38 cellular contexts compared by ENCODE assay signal in the genomic region with DNA sequence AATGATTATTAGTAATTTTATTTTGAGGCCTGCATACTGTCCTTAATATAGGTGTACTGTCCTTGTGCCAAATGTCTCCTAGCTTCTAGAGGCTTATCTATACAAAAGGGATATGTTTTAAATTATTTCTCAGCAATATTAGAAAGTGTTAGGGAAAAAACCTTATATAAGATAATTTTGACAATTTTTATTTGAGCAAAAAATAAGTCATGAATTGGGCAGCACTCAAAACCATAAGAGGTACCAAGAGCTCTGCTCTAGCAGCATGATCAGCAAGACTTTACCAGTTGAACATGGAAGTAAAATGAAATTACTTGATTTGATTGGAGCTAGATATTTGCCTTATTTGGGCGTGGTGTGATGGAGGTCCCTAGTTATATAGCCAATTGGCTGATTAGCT.
"Had no signal": no experiment of that assay in that cellular context is flagged by ENCODE, and none has a peak within 500 bp of the region (broad histone marks: within the 10 kb centered on the region; RNA-seq: fewer than 3 reads in every experiment).

No MANE protein-coding gene starts in this region.

- H3K27ac ChIP-seq: adrenal gland, body of pancreas, brain microvascular endothelial cell, breast epithelium, VCaP had no signal

- DNase-seq: activated B cell treated with CpG ODN at 0.5 μM for 24 hours; activated CD4-positive, alpha-beta memory T cell treated with anti-CD3 and anti-CD28 coated beads for 36 hours; activated CD4-positive, alpha-beta T cell treated with anti-CD3 and anti-CD28 coated beads for 4 hours; activated CD4-positive, alpha-beta T cell treated with anti-CD3 and anti-CD28 coated beads, Interleukin-2, amount 10 ng/mL, durations not matched to agents 24 days and 14 days; activated CD4-positive, alpha-beta T cell treated with anti-CD3 and anti-CD28 coated beads, Interleukin-2, amount 50 U/mL, for 1 hour; activated CD4-positive, alpha-beta T cell treated with anti-CD3 and anti-CD28 coated beads, Interleukin-2, amount 50 U/mL, for 4 hours; activated CD4-positive, CD25-positive, alpha-beta regulatory T cell treated with anti-CD3 and anti-CD28 coated beads, Interleukin-2, amount 50 U/mL, for 72 hours; activated CD8-positive, alpha-beta memory T cell treated with anti-CD3 and anti-CD28 coated beads, Interleukin-2, amount 50 U/mL, for 4 hours; activated CD8-positive, alpha-beta T cell treated with anti-CD3 and anti-CD28 coated beads for 36 hours; activated effector memory CD4-positive, alpha-beta T cell treated with anti-CD3 and anti-CD28 coated beads, Interleukin-2, amount 50 U/mL, for 16 hours; activated gamma-delta T cell treated with Interleukin-2 at 50 U/mL for 16 hours; activated naive CD4-positive, alpha-beta T cell; activated naive CD4-positive, alpha-beta T cell treated with anti-CD3 and anti-CD28 coated beads for 36 hours; activated naive CD4-positive, alpha-beta T cell treated with anti-CD3 and anti-CD28 coated beads, Interleukin-2, amount 50 U/mL, for 16 hours; activated naive CD8-positive, alpha-beta T cell treated with anti-CD3 and anti-CD28 coated beads for 36 hours; activated T-cell treated with anti-CD3 and anti-CD28 coated beads for 4 hours; activated T-cell treated with anti-CD3 and anti-CD28 coated beads, Interleukin-2, amount 50 U/mL, for 1 hour; activated T-cell treated with anti-CD3 and anti-CD28 coated beads, Interleukin-2, amount 50 U/mL, for 4 hours; activated T-cell treated with anti-CD3 and anti-CD28 coated beads, Interleukin-2, amount 50 U/mL, for 72 hours; adrenal gland; amniotic stem cell; aorta; body of pancreas; brain microvascular endothelial cell; central memory CD4-positive, alpha-beta T cell; cerebellar nuclear complex; T-helper 1 cell; T-helper 2 cell; T-helper 9 cell had no signal

- H3K9me3 ChIP-seq: body of pancreas, breast epithelium had no signal

- H3K4me3 ChIP-seq: adrenal gland, body of pancreas, breast epithelium had no signal

- FAIRE-seq: astrocyte, TTC549 had no signal

- H3K27me3 Mint-ChIP-seq: activated B cell treated with CpG ODN at 0.5 μM for 24 hours; activated CD4-positive, alpha-beta T cell treated with anti-CD3 and anti-CD28 coated beads, Interleukin-2, amount 10 ng/mL, durations not matched to agents 24 days and 14 days; activated naive CD8-positive, alpha-beta T cell treated with anti-CD3 and anti-CD28 coated beads for 36 hours had no signal

- H3K27ac Mint-ChIP-seq: activated B cell treated with CpG ODN at 0.5 μM for 24 hours; activated CD4-positive, alpha-beta memory T cell treated with anti-CD3 and anti-CD28 coated beads for 36 hours; activated CD4-positive, alpha-beta T cell treated with anti-CD3 and anti-CD28 coated beads, Interleukin-2, amount 10 ng/mL, durations not matched to agents 24 days and 14 days; activated CD8-positive, alpha-beta T cell treated with anti-CD3 and anti-CD28 coated beads for 36 hours; activated naive CD4-positive, alpha-beta T cell treated with anti-CD3 and anti-CD28 coated beads for 36 hours; activated naive CD4-positive, alpha-beta T cell treated with anti-CD3 and anti-CD28 coated beads, Interleukin-2, amount 50 U/mL, for 72 hours; activated naive CD8-positive, alpha-beta T cell treated with anti-CD3 and anti-CD28 coated beads for 36 hours; activated T-cell treated with anti-CD3 and anti-CD28 coated beads, Interleukin-2, amount 50 U/mL, for 72 hours; activated T-helper 1 cell treated with anti-CD3 and anti-CD28 coated beads, Interleukin-12 subunit alpha, Interleukin-12 subunit beta, Interleukin-2, Interleukin-4 antibody, amounts not matched to agents 30 ng/mL and 10 ng/mL and 1 ng/mL, durations not matched to agents 14 hours and 24 hours and 36 hours; activated T-helper 17 cell treated with anti-CD3 and anti-CD28 coated beads, Interleukin-2, amount 50 U/mL, for 72 hours; T-helper 1 cell treated with Interleukin-12 subunit alpha and Interleukin-12 subunit beta and Interleukin-4 antibody, amounts not matched to agents 30 μg/mL and 1 μg/mL, for 36 hours; T-helper 2 cell treated with Interferon-gamma antibody and Interleukin-4, amounts not matched to agents 5 μg/mL and 100 μg/mL, for 36 hours had no signal

- H3K36me3 Mint-ChIP-seq: activated naive CD4-positive, alpha-beta T cell treated with anti-CD3 and anti-CD28 coated beads, Interleukin-2, amount 50 U/mL, for 72 hours; activated naive CD8-positive, alpha-beta T cell treated with anti-CD3 and anti-CD28 coated beads for 36 hours had no signal

- H3K4me1 ChIP-seq: adrenal gland, body of pancreas, breast epithelium had no signal

- H3K9me3 Mint-ChIP-seq: activated naive CD4-positive, alpha-beta T cell treated with anti-CD3 and anti-CD28 coated beads for 36 hours; activated T-helper 1 cell treated with anti-CD3 and anti-CD28 coated beads, Interleukin-12 subunit alpha, Interleukin-12 subunit beta, Interleukin-2, Interleukin-4 antibody, amounts not matched to agents 30 ng/mL and 10 ng/mL and 1 ng/mL, durations not matched to agents 14 hours and 24 hours and 36 hours; activated T-helper 17 cell treated with anti-CD3 and anti-CD28 coated beads, Interleukin-2, amount 50 U/mL, for 72 hours; T-helper 1 cell treated with Interleukin-12 subunit alpha and Interleukin-12 subunit beta and Interleukin-4 antibody, amounts not matched to agents 30 μg/mL and 1 μg/mL, for 36 hours; T-helper 2 cell treated with Interferon-gamma antibody and Interleukin-4, amounts not matched to agents 5 μg/mL and 100 μg/mL, for 36 hours had no signal

- H3K4me1 Mint-ChIP-seq: activated B cell treated with CpG ODN at 0.5 μM for 24 hours; activated CD4-positive, alpha-beta T cell treated with anti-CD3 and anti-CD28 coated beads, Interleukin-2, amount 10 ng/mL, durations not matched to agents 24 days and 14 days; activated naive CD8-positive, alpha-beta T cell treated with anti-CD3 and anti-CD28 coated beads for 36 hours; activated T-helper 17 cell treated with anti-CD3 and anti-CD28 coated beads, Interleukin-2, amount 50 U/mL, for 72 hours had no signal

- H3K36me3 ChIP-seq: adrenal gland, brain microvascular endothelial cell, breast epithelium had no signal

- H3K4me3 Mint-ChIP-seq: activated B cell treated with CpG ODN at 0.5 μM for 24 hours; activated CD4-positive, alpha-beta memory T cell treated with anti-CD3 and anti-CD28 coated beads for 36 hours; activated CD4-positive, alpha-beta T cell treated with anti-CD3 and anti-CD28 coated beads, Interleukin-2, amount 10 ng/mL, durations not matched to agents 24 days and 14 days; activated CD8-positive, alpha-beta T cell treated with anti-CD3 and anti-CD28 coated beads for 36 hours; activated naive CD4-positive, alpha-beta T cell treated with anti-CD3 and anti-CD28 coated beads for 36 hours; activated naive CD8-positive, alpha-beta T cell treated with anti-CD3 and anti-CD28 coated beads for 36 hours; activated T-cell treated with anti-CD3 and anti-CD28 coated beads, Interleukin-2, amount 50 U/mL, for 4 hours; activated T-cell treated with anti-CD3 and anti-CD28 coated beads, Interleukin-2, amount 50 U/mL, for 72 hours; activated T-helper 1 cell treated with anti-CD3 and anti-CD28 coated beads, Interleukin-12 subunit alpha, Interleukin-12 subunit beta, Interleukin-2, Interleukin-4 antibody, amounts not matched to agents 30 ng/mL and 10 ng/mL and 1 ng/mL, durations not matched to agents 14 hours and 24 hours and 36 hours; activated T-helper 17 cell treated with anti-CD3 and anti-CD28 coated beads, Interleukin-2, amount 50 U/mL, for 72 hours; T-helper 1 cell treated with Interleukin-12 subunit alpha and Interleukin-12 subunit beta and Interleukin-4 antibody, amounts not matched to agents 30 μg/mL and 1 μg/mL, for 36 hours; T-helper 2 cell treated with Interferon-gamma antibody and Interleukin-4, amounts not matched to agents 5 μg/mL and 100 μg/mL, for 36 hours had no signal

- ATAC-seq: activated CD8-positive, alpha-beta T cell treated with anti-CD3 and anti-CD28 coated beads for 36 hours; activated naive CD4-positive, alpha-beta T cell treated with anti-CD3 and anti-CD28 coated beads, Interleukin-2, amount 50 U/mL, for 72 hours; activated T-cell treated with anti-CD3 and anti-CD28 coated beads, Interleukin-2, amount 50 U/mL, for 4 hours; activated T-cell treated with anti-CD3 and anti-CD28 coated beads, Interleukin-2, amount 50 U/mL, for 72 hours; activated T-helper 17 cell treated with anti-CD3 and anti-CD28 coated beads, Interleukin-2, amount 50 U/mL, for 72 hours; body of pancreas had no signal

- H3K27me3 ChIP-seq: adrenal gland, body of pancreas, brain microvascular endothelial cell, breast epithelium had no signal
